Comparison of ENCODE assay signal across 10 cellular contexts in genomic region chr13:95256086-95256485, GRCh38. TPM values are rescaled to one million over a fixed set of nuclear protein-coding genes. Genes with fewer than 3 reads are reported as not detected.
DNase-seq lines count a peak whose midpoint lies in the region; ATAC-seq and TF ChIP-seq lines count a peak whose summit lies in the region.
"Had no signal": no experiment of that assay in that cellular context is flagged by ENCODE, and none has a peak within 500 bp of the region (broad histone marks: within the 10 kb centered on the region; RNA-seq: fewer than 3 reads in every experiment).

No MANE protein-coding gene starts in this region.

- no peaks in the 10 kb centered on the region for H3K9me2 ChIP-seq in PC-9 (ENCODE audit: insufficient read depth)

- H3K36me3 ChIP-seq in PC-9 (ENCODE audit: low read depth), result no peaks in the 10 kb centered on the region

- no TSS peak for BruUV-seq in PC-9 (replicated peaks; lab: Mats Ljungman, UMichigan)

- H3K4me3 ChIP-seq in PC-9, result no peak overlapping the region
- no peak overlapping the region for H3K4me3 ChIP-seq in epithelial cell of esophagus (ENCODE audit: low read length)
- H3K4me3 ChIP-seq: skin epidermis had no signal

- no peak for TF ChIP-seq CTCF in PC-9 (conservative IDR thresholded peaks at IDR 0.05)
- TF ChIP-seq CTCF in epithelial cell of esophagus (IDR thresholded peaks at IDR 0.05; ENCODE audit: insufficient read depth, low read depth, low read length, missing control alignments), result no peak

- H3F3A ChIP-seq in PC-9 (ENCODE audit: insufficient read depth, low read depth), result peaks cover 33% of the 10 kb centered on the region

- H2AFZ ChIP-seq in PC-9, result no peak overlapping the region

- H3K79me2 ChIP-seq in PC-9 (ENCODE audit: low read depth), result no peaks in the 10 kb centered on the region; the same call in 1 of the 2 replicates

- intact Hi-C loops in PC-9 (cut with micrococcal nuclease; ENCODE audit: unreplicated experiment), result no loop called here

- peak overlapping the region; percentile 64 for H3K4me2 ChIP-seq in PC-9
- H3K4me2 ChIP-seq: KMS-11 had no signal

- CTCF ChIA-PET in PC-9 (lab: Charles Lee), result interaction anchor here (0.5 to 1.3 kb wide), 5 partner anchors 10 to 169 kb away, joined by 3 to 8 read pairs (median 4); no protein-coding TSS in a partner anchor

- no peaks in the 10 kb centered on the region for H4K20me1 ChIP-seq in PC-9 (ENCODE audit: insufficient read depth)

- no peak for ATAC-seq in HG03095 (IDR thresholded peaks at IDR 0.05; ENCODE audit: unreplicated experiment)
- ATAC-seq in HG02981 (IDR thresholded peaks at IDR 0.05; ENCODE audit: unreplicated experiment), result no peak

- DNase-seq in Daoy (ENCODE audit: low read depth) (peak; percentile 90), PC-9 (peak; percentile 77 to 100), epithelial cell of esophagus (ENCODE audit: low read depth) (peak; percentile 96), non-pigmented ciliary epithelial cell (ENCODE audit: low read depth) (peak; percentile 94), GM19240 (ENCODE audit: insufficient read length, low spot score) (no peak)
- no peak for DNase-seq in activated naive CD4-positive, alpha-beta T cell (lab: John Stamatoyannopoulos, UW)

- H3K27me3 ChIP-seq in PC-9 (ENCODE audit: insufficient read depth, low read depth), result no peaks in the 10 kb centered on the region

- H3K27ac ChIP-seq in PC-9, result peak overlapping the region; percentile 70
- H3K27ac ChIP-seq: KMS-11, skin epidermis had no signal

- POLR2A ChIA-PET in PC-9 (lab: Charles Lee; ENCODE audit: unreplicated experiment), result interaction anchor here (0.7 kb wide), 1 partner anchor 10 kb away, joined by 4 read pairs; no protein-coding TSS in a partner anchor

- peaks cover 46% of the 10 kb centered on the region for H3K4me1 ChIP-seq in PC-9 (replicated peaks; ENCODE audit: insufficient read depth)

- H3K9me3 ChIP-seq in PC-9 (ENCODE audit: insufficient read depth, low read depth), result no peaks in the 10 kb centered on the region

RNA-seq across cellular contexts. Expression of gene ABCC4, which starts 45.2 kb away (rescaled TPM):
- 10.8 and 13.1 TPM in 2 replicates for total RNA-seq in Daoy (2014; rRNA removed; shearing (Covaris generic))
- 17.0 and 18.6 TPM in 2 replicates for total RNA-seq in PC-9 (2021)

Comparison
In these comparisons a context has a peak if more than half of its experiments do, and no peak if none do; other contexts are left out.
1. DNase-seq: peak in Daoy (single experiment), PC-9 (2 of 2), epithelial cell of esophagus (single experiment) and non-pigmented ciliary epithelial cell (single experiment); none in activated naive CD4-positive, alpha-beta T cell (0 of 4) and GM19240 (single experiment).